8 cellular contexts compared by ENCODE assay signal in genomic region chr17:16439303-16439791, GRCh38. TPM values are rescaled to one million over a fixed set of nuclear protein-coding genes. Genes with fewer than 3 reads are reported as not detected.
A peak's percentile ranks its signal among the peaks of the same experiment; 100 is the strongest.
DNase-seq lines count a peak whose midpoint lies in the region; ATAC-seq and TF ChIP-seq lines count a peak whose summit lies in the region.

No MANE protein-coding gene starts in this region.

- peaks cover 23% of the 10 kb centered on the region for H3K36me3 Mint-ChIP-seq in neural progenitor cell

- H3K27me3 ChIP-seq in BE2C (no peaks in the 10 kb centered on the region), SU-DHL-6 (ENCODE audit: low read length) (no peaks in the 10 kb centered on the region), neural progenitor cell (no peaks in the 10 kb centered on the region)

- H3F3A ChIP-seq in SU-DHL-6 (ENCODE audit: insufficient read depth) (peaks cover 53% of the 10 kb centered on the region), neural progenitor cell (ENCODE audit: low read depth) (peaks cover 56% of the 10 kb centered on the region)

- H3K9ac ChIP-seq in SU-DHL-6 (ENCODE audit: low read length): peak overlapping the region; percentile 99
- H3K9ac ChIP-seq in neural progenitor cell: peak overlapping the region; percentile 71

- H3K9me3 Mint-ChIP-seq in neural progenitor cell: no peaks in the 10 kb centered on the region

- peak overlapping the region; percentile 93 for H3K27ac Mint-ChIP-seq in neural progenitor cell

- H3K27me3 Mint-ChIP-seq in neural progenitor cell (ENCODE audit: insufficient read depth, low read depth): peaks cover 9% of the 10 kb centered on the region

- H3K27ac ChIP-seq in SU-DHL-6 (ENCODE audit: low read depth, low read length) (peak overlapping the region; percentile 80), neural progenitor cell (peak overlapping the region; percentile 15)

- H4K20me1 ChIP-seq in SU-DHL-6 (ENCODE audit: low read depth, low read length) (no peaks in the 10 kb centered on the region; the same call in 1 of the 2 replicates), neural progenitor cell (ENCODE audit: low read depth) (peaks cover 53% of the 10 kb centered on the region)

- H3K4me1 ChIP-seq in BE2C (no peaks in the 10 kb centered on the region; the same call in none of the 2 replicates), neural progenitor cell (peaks cover 32% of the 10 kb centered on the region)

- peak; percentile 1 for ATAC-seq in GM21576 (IDR thresholded peaks at IDR 0.05; ENCODE audit: unreplicated experiment)

- no peaks in the 10 kb centered on the region for H3K9me3 ChIP-seq in BE2C
- H3K9me3 ChIP-seq in SU-DHL-6 (ENCODE audit: insufficient read depth, low read length): no peaks in the 10 kb centered on the region
- no peaks in the 10 kb centered on the region for H3K9me3 ChIP-seq in neural progenitor cell (ENCODE audit: low read depth)

- no peak for DNase-seq in BE2C
- DNase-seq in erythroblast (lab: John Stamatoyannopoulos, UW): peak; percentile 70 to 80
- no peak for DNase-seq in neural progenitor cell (ENCODE audit: low spot score)
- no peak for DNase-seq in GM20000 (ENCODE audit: low spot score)
- no peak for DNase-seq in NCI-H510A (lab: John Stamatoyannopoulos, UW)
- DNase-seq in mesenteric fat pad (ENCODE audit: low spot score): no peak

- peaks cover 48% of the 10 kb centered on the region for H3K4me1 Mint-ChIP-seq in neural progenitor cell

- peaks cover 53% of the 10 kb centered on the region for H3K36me3 ChIP-seq in BE2C
- peaks cover 30% of the 10 kb centered on the region for H3K36me3 ChIP-seq in SU-DHL-6 (ENCODE audit: low read length)
- peaks cover 6% of the 10 kb centered on the region for H3K36me3 ChIP-seq in neural progenitor cell

- TF ChIP-seq CTCF in BE2C (IDR thresholded peaks at IDR 0.05; ENCODE audit: low read depth, low read length) (no peak), SU-DHL-6 (IDR thresholded peaks at IDR 0.05; ENCODE audit: insufficient read depth, low read length, poor library complexity, severe bottlenecking) (no peak), neural progenitor cell (IDR thresholded peaks at IDR 0.05) (no peak), GM20000 (IDR thresholded peaks at IDR 0.05; ENCODE audit: extremely low read depth, missing control alignments) (no peak)

- H3K79me2 ChIP-seq in SU-DHL-6 (ENCODE audit: insufficient read depth, low read length): peaks cover 27% of the 10 kb centered on the region
- peaks cover 54% of the 10 kb centered on the region for H3K79me2 ChIP-seq in neural progenitor cell (ENCODE audit: low read depth)

- H2AFZ ChIP-seq in SU-DHL-6 (ENCODE audit: low read depth, low read length, severe bottlenecking) (no peak overlapping the region), neural progenitor cell (replicated peaks) (no peak overlapping the region)

- no peak for TF ChIP-seq POLR2A in erythroblast (IDR thresholded peaks at IDR 0.05; ENCODE audit: low read length)

- H3K4me3 Mint-ChIP-seq in neural progenitor cell: peak overlapping the region; percentile 99

- H3K9me2 ChIP-seq in SU-DHL-6 (replicated peaks; ENCODE audit: insufficient read depth, low read length): no peaks in the 10 kb centered on the region

- H3K4me3 ChIP-seq in BE2C (ENCODE audit: low read depth, low read length): peak overlapping the region; percentile 97
- peak overlapping the region; percentile 94 for H3K4me3 ChIP-seq in SU-DHL-6 (ENCODE audit: insufficient read depth, low read length, poor library complexity, severe bottlenecking)
- H3K4me3 ChIP-seq in neural progenitor cell: peak overlapping the region; percentile 77

- H3K4me2 ChIP-seq in SU-DHL-6 (ENCODE audit: low read depth, low read length, poor library complexity, severe bottlenecking) (peak overlapping the region; percentile 78), neural progenitor cell (peak overlapping the region; percentile 98)

RNA-seq across cellular contexts. Expression of gene TRPV2, which starts 24.0 kb away (rescaled TPM):
- polyA plus RNA-seq in BE2C (2012; ENCODE audit: insufficient read depth, insufficient read length, low read depth): 3.6 TPM
- 0.49 and 0.53 TPM in 2 replicates for total RNA-seq in neural progenitor cell (ENCODE audit: low replicate concordance)
- total RNA-seq in mesenteric fat pad: 43.7 TPM

RNA-seq across cellular contexts. Expression of gene LRRC75A, which starts 52.6 kb away (rescaled TPM):
- 1.6 TPM for polyA plus RNA-seq in BE2C (2012; ENCODE audit: insufficient read depth, insufficient read length, low read depth)
- total RNA-seq in neural progenitor cell (ENCODE audit: low replicate concordance): 4.0 and 7.2 TPM in 2 replicates
- total RNA-seq in mesenteric fat pad: 3.1 TPM

RNA-seq across cellular contexts. Expression of gene UBB, which starts 58.5 kb away (rescaled TPM):
- 1,644 TPM for polyA plus RNA-seq in BE2C (2012; ENCODE audit: insufficient read depth, insufficient read length, low read depth)
- total RNA-seq in neural progenitor cell (ENCODE audit: low replicate concordance) (1,249 and 1,476 TPM in 2 replicates), mesenteric fat pad (967 TPM)

Comparison
In these comparisons a context has a peak if more than half of its experiments do, and no peak if none do; other contexts are left out.
1. DNase-seq: peak in erythroblast (2 of 2); none in BE2C (single experiment), neural progenitor cell (single experiment), GM20000 (single experiment), NCI-H510A (single experiment) and mesenteric fat pad (single experiment).
2. RNA of gene TRPV2, which starts 24.0 kb away (total RNA-seq): 43.7 TPM in mesenteric fat pad (single experiment); 0.49 to 0.53 TPM in neural progenitor cell; every median in the first group is over 10 times any median in the second.
3. Peak in every context shown above with its lines, with median percentiles within 50 percentile points of each other: H3K4me3 ChIP-seq.